8 cellular contexts compared by ENCODE assay signal in genomic region chr21:33578959-33579542, GRCh38. TPM values are rescaled to one million over a fixed set of nuclear protein-coding genes. Genes with fewer than 3 reads are reported as not detected.
DNase-seq lines count a peak whose midpoint lies in the region; ATAC-seq and TF ChIP-seq lines count a peak whose summit lies in the region.

No MANE protein-coding gene starts in this region.

- H3K4me1 Mint-ChIP-seq in activated T-cell treated with anti-CD3 and anti-CD28 coated beads, Interleukin-2, amount 50 U/mL, for 24 hours (ENCODE audit: low read depth): peaks cover 16% of the 10 kb centered on the region

- no peaks in the 10 kb centered on the region for H3K9me3 Mint-ChIP-seq in activated T-cell treated with anti-CD3 and anti-CD28 coated beads, Interleukin-2, amount 50 U/mL, for 24 hours

- H3K27ac ChIP-seq in cingulate gyrus (ENCODE audit: low read depth, low read length): peak overlapping the region; percentile 6

- no peak for DNase-seq in activated T-cell treated with anti-CD3 and anti-CD28 coated beads, Interleukin-2, amount 50 U/mL, for 24 hours
- DNase-seq in activated T-cell treated with anti-CD3 and anti-CD28 coated beads, Interleukin-2, amount 50 U/mL, for 48 hours: no peak
- DNase-seq in renal cortical epithelial cell (ENCODE audit: low read depth): peak; percentile 91

- no peak overlapping the region for H3K4me3 Mint-ChIP-seq in activated T-cell treated with anti-CD3 and anti-CD28 coated beads, Interleukin-2, amount 50 U/mL, for 24 hours

- no peaks in the 10 kb centered on the region for H3K27me3 Mint-ChIP-seq in activated T-cell treated with anti-CD3 and anti-CD28 coated beads, Interleukin-2, amount 50 U/mL, for 24 hours

- ATAC-seq in HG03469 (IDR thresholded peaks at IDR 0.05; ENCODE audit: unreplicated experiment) (no peak), HG02571 (IDR thresholded peaks at IDR 0.05; ENCODE audit: unreplicated experiment) (no peak), GM21381 (IDR thresholded peaks at IDR 0.05; ENCODE audit: unreplicated experiment) (no peak)

- peak overlapping the region; percentile 82 for H3K27ac Mint-ChIP-seq in activated T-cell treated with anti-CD3 and anti-CD28 coated beads, Interleukin-2, amount 50 U/mL, for 24 hours

- peaks cover 83% of the 10 kb centered on the region for H3K36me3 Mint-ChIP-seq in activated T-cell treated with anti-CD3 and anti-CD28 coated beads, Interleukin-2, amount 50 U/mL, for 24 hours (ENCODE audit: low read depth)

TF ChIP-seq in PFSK-1, 5 proteins besides CTCF, POLR2A, EP300 and RAD21:
- TF ChIP-seq SIN3A (IDR thresholded peaks at IDR 0.05; ENCODE audit: borderline replicate concordance, insufficient read depth, low read length): no peak
- peak; percentile 78 for TF ChIP-seq POLR2AphosphoS5 (IDR thresholded peaks at IDR 0.05; ENCODE audit: low read depth, low read length)

RNA-seq across cellular contexts. Expression of gene DONSON, which starts 9.4 kb away (rescaled TPM):
- polyA plus RNA-seq in PFSK-1 (2012; ENCODE audit: insufficient read length, low read depth): 16.5 TPM
- 13.0 and 13.7 TPM in 2 replicates for total RNA-seq in renal cortical epithelial cell

RNA-seq across cellular contexts. Expression of gene SON, which starts 36.2 kb away (rescaled TPM):
- polyA plus RNA-seq in PFSK-1 (2012; ENCODE audit: insufficient read length, low read depth): 70.3 TPM
- 114 and 301 TPM in 2 replicates for total RNA-seq in renal cortical epithelial cell

RNA-seq across cellular contexts. Expression of gene GART, which starts 37.1 kb away (rescaled TPM):
- 99.1 TPM for polyA plus RNA-seq in PFSK-1 (2012; ENCODE audit: insufficient read length, low read depth)
- 112 and 137 TPM in 2 replicates for total RNA-seq in renal cortical epithelial cell
